ENCODE assay signal across 8 cellular contexts in genomic region chr11:118607401-118608267, GRCh38. TPM values are rescaled to one million over a fixed set of nuclear protein-coding genes. Genes with fewer than 3 reads are reported as not detected.
DNase-seq lines count a peak whose midpoint lies in the region; ATAC-seq, FAIRE-seq and TF ChIP-seq lines count a peak whose summit lies in the region.

Gene PHLDB1, plus strand, starts transcription at chr11:118607615. Its CDS starts 6,222 bp downstream, at chr11:118613837.

- no peaks in the 10 kb centered on the region for H3K36me3 ChIP-seq in H7 (replicated peaks; ENCODE audit: control insufficient read depth, insufficient read depth, low read length)
- no peaks in the 10 kb centered on the region for H3K36me3 ChIP-seq in naive thymus-derived CD4-positive, alpha-beta T cell (ENCODE audit: control insufficient read depth in 2 of 3, insufficient read depth in 3 of 3, low read length in 3 of 3)

- peaks cover 64% of the 10 kb centered on the region for H3K27me3 ChIP-seq in H7 (ENCODE audit: control insufficient read depth, insufficient read depth, low read length)
- H3K27me3 ChIP-seq in naive thymus-derived CD4-positive, alpha-beta T cell (ENCODE audit: control insufficient read depth in 2 of 2, insufficient read depth in 2 of 2, low read length in 2 of 2) = no peaks in the 10 kb centered on the region

- H3K4me3 Mint-ChIP-seq in naive thymus-derived CD4-positive, alpha-beta T cell = peak within 1 kb of the TSS; percentile 77 to 88 (median 84)

- peak within 1 kb of the TSS; percentile 49 for H3K4me3 ChIP-seq in H7 (ENCODE audit: insufficient read depth, low read depth, low read length)
- peak within 1 kb of the TSS; percentile 83 to 96 for H3K4me3 ChIP-seq in foreskin fibroblast (ENCODE audit: low read depth in 1 of 2, low read length in 2 of 2)
- peak within 1 kb of the TSS; percentile 61 for H3K4me3 ChIP-seq in naive thymus-derived CD4-positive, alpha-beta T cell (ENCODE audit: low read length)

- peaks cover 0 to 44% (median 0%) of the 10 kb centered on the region in 5 donors for H3K27me3 Mint-ChIP-seq in naive thymus-derived CD4-positive, alpha-beta T cell

- peak within 1 kb of the TSS; percentile 85 for H3K27ac ChIP-seq in naive thymus-derived CD4-positive, alpha-beta T cell (ENCODE audit: low read depth, low read length)
- H3K27ac ChIP-seq in temporal lobe (ENCODE audit: low read depth, low read length) = peak within 1 kb of the TSS; percentile 97

- H3K4me1 ChIP-seq in naive thymus-derived CD4-positive, alpha-beta T cell (ENCODE audit: control insufficient read depth in 2 of 2, insufficient read depth in 2 of 2, low read length in 2 of 2) = peaks cover 18 to 23% of the 10 kb centered on the region in 2 donors

- CTCF ChIA-PET in naive thymus-derived CD4-positive, alpha-beta T cell (lab: Charles Lee) = interaction anchor here (0.6 to 4.6 kb wide), 3 partner anchors 10 to 13 kb away, joined by 3 to 15 read pairs (median 6); no protein-coding TSS in a partner anchor

- POLR2A ChIA-PET in naive thymus-derived CD4-positive, alpha-beta T cell (lab: Charles Lee) = interaction anchor here (1.6 to 3.8 kb wide), 2 partner anchors 13 to 35 kb away, joined by 7 to 27 read pairs; partner anchors contain the start of gene ARCN1

- peak; percentile 72 for TF ChIP-seq CTCF in foreskin fibroblast (IDR thresholded peaks at IDR 0.05; ENCODE audit: low read depth, low read length)

- H3K9me3 Mint-ChIP-seq in naive thymus-derived CD4-positive, alpha-beta T cell = no peaks in the 10 kb centered on the region

- H3K9me3 ChIP-seq in naive thymus-derived CD4-positive, alpha-beta T cell (ENCODE audit: control insufficient read depth in 2 of 3, low read length in 3 of 3) = no peaks in the 10 kb centered on the region

- in situ Hi-C loops in ACHN (cut with HindIII; ENCODE audit: low pct_ligation_motif_present, low pct_unique_long_range_greater_than_20kb, low sequenced_read_pairs) = no loop called here

- H3K27ac Mint-ChIP-seq in naive thymus-derived CD4-positive, alpha-beta T cell = peak within 1 kb of the TSS in 8 of 9 donors; percentile 82 to 95 (median 90)

- peak; percentile 67 for DNase-seq in ACHN
- peak; percentile 86 for DNase-seq in H7
- peak; percentile 58 for DNase-seq in RCC 7860 (ENCODE audit: low spot score)
- DNase-seq in activated naive CD4-positive, alpha-beta T cell treated with Interleukin-2 at 50 U/mL for 16 hours = peak; percentile 52
- peak; percentile 67 to 89 for DNase-seq in foreskin fibroblast
- DNase-seq in naive thymus-derived CD4-positive, alpha-beta T cell = peak; percentile 21 to 77 (median 40)

- H3K36me3 Mint-ChIP-seq in naive thymus-derived CD4-positive, alpha-beta T cell = peaks cover 0 to 10% (median 0%) of the 10 kb centered on the region in 5 donors

- peak; percentile 3 for ATAC-seq in naive thymus-derived CD4-positive, alpha-beta T cell
- ATAC-seq in GM19035 (IDR thresholded peaks at IDR 0.05; ENCODE audit: unreplicated experiment) = no peak

- FAIRE-seq in RCC 7860 (lab: Jason Lieb, UNC) = no peak

- peaks cover 16 to 26% (median 23%) of the 10 kb centered on the region in 7 donors for H3K4me1 Mint-ChIP-seq in naive thymus-derived CD4-positive, alpha-beta T cell

- intact Hi-C loops in naive thymus-derived CD4-positive, alpha-beta T cell (cut with micrococcal nuclease) = loop anchor here in 1 of 2 donors (1.0 to 10.0 kb wide), 6 partner anchors 35 to 391 kb away; partner anchors contain the start of genes ARCN1, CENATAC, TMEM25 and UPK2

RNA-seq across cellular contexts. Expression of gene PHLDB1, which starts in this region (rescaled TPM):
- 48.7 and 55.0 TPM in 2 replicates for total RNA-seq in H7 (2014; rRNA removed; shearing (Covaris generic))
- total RNA-seq in naive thymus-derived CD4-positive, alpha-beta T cell = 1 to 10 TPM in 4 of 5 experiments, under 1 TPM in 1; 0.68 to 4.9 (median 3.0) TPM
- under 1 TPM; 0.39 to 0.40 TPM for polyA plus RNA-seq in naive thymus-derived CD4-positive, alpha-beta T cell
- total RNA-seq in temporal lobe = 57.0 TPM
